13 cellular contexts compared by ENCODE assay signal in genomic region chr1:85146972-85147359, GRCh38. TPM values are rescaled to one million over a fixed set of nuclear protein-coding genes. Genes with fewer than 3 reads are reported as not detected.
DNase-seq lines count a peak whose midpoint lies in the region; ATAC-seq, FAIRE-seq and TF ChIP-seq lines count a peak whose summit lies in the region.
"Had no signal": no experiment of that assay in that cellular context is flagged by ENCODE, and none has a peak within 500 bp of the region (broad histone marks: within the 10 kb centered on the region; RNA-seq: fewer than 3 reads in every experiment).

No MANE protein-coding gene starts in this region.

- CTCF ChIA-PET in HepG2 (lab: Yijun Ruan, JAX; ENCODE audit: low intra/inter-chr PET ratio, low total read pairs): no interaction called here

- H3K9ac ChIP-seq in HepG2 (ENCODE audit: insufficient read depth, low read depth, low read length) (no peak overlapping the region), Karpas-422 (ENCODE audit: low read length) (no peak overlapping the region)

- FAIRE-seq in HepG2 (lab: Jason Lieb, UNC) (no peak), RCC 7860 (lab: Jason Lieb, UNC) (no peak)
- FAIRE-seq: A549 had no signal

- no peaks in the 10 kb centered on the region for H3K9me2 ChIP-seq in Karpas-422 (replicated peaks; ENCODE audit: insufficient read depth, low read length)

- POLR2A ChIA-PET in HepG2 (lab: Yijun Ruan, JAX): no interaction called here

- in situ Hi-C loops in HepG2 (cut with HindIII; ENCODE audit: extremely low pct_ligation_motif_present, low pct_unique_long_range_greater_than_20kb) (no loop called here), SK-MEL-5 (cut with HindIII; ENCODE audit: low pct_unique_long_range_greater_than_20kb, low sequenced_read_pairs) (no loop called here)

- no peak for TF ChIP-seq RAD21 in HepG2 (CRISPR knock-in tag; IDR thresholded peaks at IDR 0.05)

- H4K20me1 ChIP-seq in HepG2 (ENCODE audit: insufficient read depth, low read length) (no peaks in the 10 kb centered on the region), Karpas-422 (ENCODE audit: insufficient read depth, low read depth, low read length) (no peaks in the 10 kb centered on the region)

- H3K4me2 ChIP-seq in HepG2 (ENCODE audit: low read depth, low read length) (no peak overlapping the region), Karpas-422 (ENCODE audit: low read depth, low read length, poor library complexity, severe bottlenecking) (no peak overlapping the region)
- H3K4me2 ChIP-seq: A549 had no signal

- H3K4me3 ChIP-seq in HepG2 (replicated peaks in 1 of 3; ENCODE audit: insufficient read depth in 1 of 3, low read depth in 2 of 3, low read length in 3 of 3) (no peak overlapping the region), right lobe of liver (no peak overlapping the region), fibroblast of villous mesenchyme (ENCODE audit: low read depth, low read length) (no peak overlapping the region), WERI-Rb-1 (ENCODE audit: low read depth, low read length) (no peak overlapping the region), Karpas-422 (ENCODE audit: low read length) (no peak overlapping the region)
- H3K4me3 ChIP-seq: A549 had no signal

- DNase-seq in HepG2 (ENCODE audit: low spot score) (peak; percentile 24), right lobe of liver (no peak), SK-MEL-5 (ENCODE audit: low read depth, low spot score) (peak; percentile 5), fibroblast of villous mesenchyme (ENCODE audit: low read depth) (peak; percentile 56), WERI-Rb-1 (no peak), Karpas-422 (no peak), RCC 7860 (ENCODE audit: low spot score) (no peak)
- DNase-seq: activated CD4-positive, CD25-positive, alpha-beta regulatory T cell treated with anti-CD3 and anti-CD28 coated beads, Interleukin-2, amount 50 U/mL, for 72 hours; activated CD8-positive, alpha-beta memory T cell treated with anti-CD3 and anti-CD28 coated beads, Interleukin-2, amount 50 U/mL, for 48 hours; activated naive CD4-positive, alpha-beta T cell treated with anti-CD3 and anti-CD28 coated beads, Interleukin-2, amount 10 ng/mL, durations not matched to agents 7 days and 5 days had no signal

- ATAC-seq in HepG2: peak; percentile 67
- no peak for ATAC-seq in right lobe of liver
- no peak for ATAC-seq in GM21619 (IDR thresholded peaks at IDR 0.05; ENCODE audit: unreplicated experiment)
- ATAC-seq: A549 had no signal

- no TSS peak for BruUV-seq in HepG2 (replicated peaks; lab: Mats Ljungman, UMichigan)

- TF ChIP-seq POLR2A in HepG2 (IDR thresholded peaks at IDR 0.05; ENCODE audit: insufficient read depth in 1 of 2, low read depth in 2 of 2, low read length in 2 of 2) (no peak), right lobe of liver (IDR thresholded peaks at IDR 0.05) (no peak)

- H3K27me3 ChIP-seq in HepG2 (ENCODE audit: control insufficient read depth in 1 of 2, insufficient read depth in 2 of 2, low read length in 2 of 2): no peaks in the 10 kb centered on the region
- H3K27me3 ChIP-seq in right lobe of liver: no peaks in the 10 kb centered on the region
- H3K27me3 ChIP-seq in WERI-Rb-1 (ENCODE audit: insufficient read depth, low read depth, severe bottlenecking): no peaks in the 10 kb centered on the region
- no peaks in the 10 kb centered on the region for H3K27me3 ChIP-seq in Karpas-422 (ENCODE audit: low read length)

- intact Hi-C loops in HepG2 (cut with micrococcal nuclease; ENCODE audit: unreplicated experiment): no loop called here
- intact Hi-C loops in right lobe of liver (cut with DNase I): no loop called here

- H3K36me3 ChIP-seq in HepG2 (replicated peaks in 1 of 2; ENCODE audit: control insufficient read depth in 1 of 2, insufficient read depth in 2 of 2, low read length in 2 of 2) (no peaks in the 10 kb centered on the region), right lobe of liver (no peaks in the 10 kb centered on the region), WERI-Rb-1 (no peaks in the 10 kb centered on the region), Karpas-422 (ENCODE audit: insufficient read depth, low read length) (no peaks in the 10 kb centered on the region)

- TF ChIP-seq EP300 in HepG2 (IDR thresholded peaks at IDR 0.05; ENCODE audit: low read depth in 2 of 2, low read length in 2 of 2) (no peak), HepG2 (CRISPR knock-in tag; IDR thresholded peaks at IDR 0.05; ENCODE audit: borderline replicate concordance) (no peak)

- peaks cover 16% of the 10 kb centered on the region for H3K4me1 ChIP-seq in HepG2 (ENCODE audit: insufficient read depth, low read length)
- no peaks in the 10 kb centered on the region for H3K4me1 ChIP-seq in right lobe of liver
- peaks cover 5% of the 10 kb centered on the region for H3K4me1 ChIP-seq in Karpas-422 (ENCODE audit: low read length)
- H3K4me1 ChIP-seq: A549 had no signal

- H3K79me2 ChIP-seq in HepG2 (ENCODE audit: insufficient read depth, low read length) (no peaks in the 10 kb centered on the region), Karpas-422 (ENCODE audit: low read length) (no peaks in the 10 kb centered on the region)

- TF ChIP-seq CTCF in HepG2 (CRISPR knock-in tag; IDR thresholded peaks at IDR 0.05) (no peak), right lobe of liver (IDR thresholded peaks at IDR 0.05) (no peak), fibroblast of villous mesenchyme (IDR thresholded peaks at IDR 0.05; ENCODE audit: insufficient read depth, low read depth, low read length) (peak; percentile 45), WERI-Rb-1 (IDR thresholded peaks at IDR 0.05; ENCODE audit: low read depth, low read length) (no peak)

- H3K9me3 ChIP-seq in HepG2 (ENCODE audit: low read length) (no peaks in the 10 kb centered on the region), right lobe of liver (no peaks in the 10 kb centered on the region), WERI-Rb-1 (ENCODE audit: severe bottlenecking) (no peaks in the 10 kb centered on the region), Karpas-422 (ENCODE audit: low read length) (no peaks in the 10 kb centered on the region)
- H3K9me3 ChIP-seq: A549 had no signal

- H2AFZ ChIP-seq in HepG2 (ENCODE audit: low read length): no peak overlapping the region
- no peak overlapping the region for H2AFZ ChIP-seq in Karpas-422 (ENCODE audit: low read length)

- H3K27ac ChIP-seq in HepG2 (ENCODE audit: extremely low read length, insufficient read depth, low read length) (no peak overlapping the region), right lobe of liver (no peak overlapping the region), WERI-Rb-1 (no peak overlapping the region), Karpas-422 (ENCODE audit: low read length) (no peak overlapping the region)
- H3K27ac ChIP-seq: A549, epithelial cell of prostate had no signal

RNA-seq across cellular contexts. Expression of gene SYDE2, which starts 53.9 kb away (rescaled TPM):
- total RNA-seq in HepG2 (2016; rRNA removed; fragmentation: Illumina TruSeq; extraction: Trizol): 5.3 and 7.9 TPM in 2 replicates
- total RNA-seq in HepG2 (2016; cell fraction: cytosol; rRNA removed; fragmentation: Illumina TruSeq; extraction: Trizol; ENCODE audit: low read depth): 1.5 and 1.9 TPM in 2 replicates
- total RNA-seq in HepG2 (2016; cell fraction: insoluble cytoplasmic fraction; rRNA removed; fragmentation: Illumina TruSeq; extraction: Trizol): 5.3 and 7.7 TPM in 2 replicates
- total RNA-seq in HepG2 (2016; cell fraction: membrane; rRNA removed; fragmentation: Illumina TruSeq; extraction: Trizol): 2.7 and 2.8 TPM in 2 replicates
- total RNA-seq in HepG2 (2016; cell fraction: nucleus; rRNA removed; fragmentation: Illumina TruSeq; extraction: Trizol): 6.9 and 8.1 TPM in 2 replicates
- 1.8 TPM in 2 replicates for polyA plus RNA-seq in HepG2 (2011; rRNA removed)
- polyA plus RNA-seq in HepG2 (2011; cell fraction: cytosol; rRNA removed): 1.0 and 1.2 TPM in 2 replicates
- 1.2 and 1.3 TPM in 2 replicates for polyA plus RNA-seq in HepG2 (2011; cell fraction: nucleus; rRNA removed)
- 1.6 and 2.5 TPM in 2 replicates for polyA plus RNA-seq in HepG2 (2012)
- polyA plus RNA-seq in HepG2 (2016; cell fraction: cytosol; fragmentation: Illumina TruSeq; extraction: Trizol; ENCODE audit: low read depth): 0.08 and 0.10 TPM in 2 replicates
- polyA plus RNA-seq in HepG2 (2016; cell fraction: insoluble cytoplasmic fraction; fragmentation: Illumina TruSeq; extraction: Trizol; ENCODE audit: low read depth): 2.4 and 2.6 TPM in 2 replicates
- 0.31 and 0.42 TPM in 2 replicates for polyA plus RNA-seq in HepG2 (2016; cell fraction: membrane; fragmentation: Illumina TruSeq; extraction: Trizol; ENCODE audit: low read depth)
- polyA plus RNA-seq in HepG2 (2016; cell fraction: nucleus; fragmentation: Illumina TruSeq; extraction: Trizol; ENCODE audit: insufficient read depth, low read depth): 3.5 and 3.9 TPM in 2 replicates
- 2.3 and 6.3 TPM in 2 replicates for polyA minus RNA-seq in HepG2 (2011; rRNA and poly(A)+ RNA removed; ENCODE audit: low replicate concordance)
- polyA minus RNA-seq in HepG2 (2011; cell fraction: cytosol; rRNA and poly(A)+ RNA removed): 4.7 and 5.0 TPM in 2 replicates
- polyA minus RNA-seq in HepG2 (2011; cell fraction: nucleus; rRNA and poly(A)+ RNA removed): 10.0 and 11.9 TPM in 2 replicates
- total RNA-seq in right lobe of liver: 1 to 10 TPM; 3.2 to 6.7 (median 4.4) TPM
- 2.0 and 2.6 TPM in 2 replicates for total RNA-seq in SK-MEL-5 (2014; rRNA removed; shearing (Covaris generic))
- 1.2 and 1.6 TPM in 2 replicates for polyA plus RNA-seq in SK-MEL-5 (2015; cell fraction: cytosol; rRNA removed)
- 1.8 and 3.6 TPM in 2 replicates for polyA plus RNA-seq in SK-MEL-5 (2015; cell fraction: nucleus; rRNA removed)
- 24.2 and 27.6 TPM in 2 replicates for total RNA-seq in fibroblast of villous mesenchyme
- total RNA-seq in Karpas-422 (2014; rRNA removed; shearing (Covaris generic); ENCODE audit: low replicate concordance): not detected in 2 replicates

Comparison
In these comparisons a context has a peak if more than half of its experiments do, and no peak if none do; other contexts are left out.
1. DNase-seq: peak in HepG2 (single experiment), SK-MEL-5 (single experiment) and fibroblast of villous mesenchyme (single experiment); none in right lobe of liver (0 of 3), WERI-Rb-1 (single experiment), Karpas-422 (single experiment) and RCC 7860 (single experiment).